ENCODE assay signal across 8 cellular contexts in the genomic region with DNA sequence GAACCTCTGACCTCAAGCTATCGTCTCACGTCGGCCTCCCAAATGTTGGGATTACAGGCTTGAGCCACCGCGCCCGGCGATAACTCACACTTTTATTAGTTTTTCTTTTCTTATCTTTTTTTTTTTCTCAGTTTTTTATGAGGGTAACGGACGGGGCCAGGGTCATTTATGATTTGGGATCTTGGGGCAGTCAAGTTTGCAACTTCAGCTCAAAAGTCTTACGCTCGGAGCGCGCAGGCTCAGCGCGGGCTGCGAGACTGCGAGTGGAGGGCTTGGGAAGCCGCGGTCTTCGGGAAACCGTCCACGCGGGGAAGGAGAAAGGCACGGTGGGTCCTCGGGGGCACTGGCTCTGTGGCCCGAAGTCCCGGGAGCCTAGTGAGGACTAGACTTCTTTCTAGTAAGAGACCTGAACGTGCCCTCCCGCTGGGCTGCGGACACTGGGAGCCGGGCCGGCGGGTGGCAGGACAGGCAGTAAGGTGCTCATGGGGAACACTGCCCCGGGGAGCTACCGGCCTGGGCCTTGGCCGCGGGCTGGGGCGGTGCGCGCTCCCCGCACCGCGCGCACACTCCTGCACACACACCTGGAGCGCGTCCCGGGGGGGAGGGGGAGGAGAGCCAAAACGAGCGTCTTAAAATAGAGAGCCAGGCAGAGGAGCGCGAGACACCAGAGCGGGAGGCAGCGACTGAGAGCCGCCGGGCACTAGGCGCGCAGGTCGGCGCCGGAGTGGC. TPM values are rescaled to one million over a fixed set of nuclear protein-coding genes. Genes with fewer than 3 reads are reported as not detected.
DNase-seq lines count a peak whose midpoint lies in the region; ATAC-seq lines count a peak whose summit lies in the region.

No MANE protein-coding gene starts in this region.

- H3K4me1 Mint-ChIP-seq in activated naive CD4-positive, alpha-beta T cell treated with anti-CD3 and anti-CD28 coated beads, Interleukin-2, amount 10 ng/mL, durations not matched to agents 7 days and 5 days = peaks cover 29% of the 10 kb centered on the region
- peaks cover 38% of the 10 kb centered on the region for H3K4me1 Mint-ChIP-seq in activated T-helper 1 cell treated with anti-CD3 and anti-CD28 coated beads, Interleukin-12 subunit alpha, Interleukin-12 subunit beta, Interleukin-2, Interleukin-4 antibody, amounts not matched to agents 30 ng/mL and 10 ng/mL and 1 ng/mL, durations not matched to agents 14 hours and 24 hours and 36 hours (ENCODE audit: low read depth)

- H3K36me3 Mint-ChIP-seq in activated naive CD4-positive, alpha-beta T cell treated with anti-CD3 and anti-CD28 coated beads, Interleukin-2, amount 10 ng/mL, durations not matched to agents 7 days and 5 days = no peaks in the 10 kb centered on the region
- peaks cover 4% of the 10 kb centered on the region for H3K36me3 Mint-ChIP-seq in activated T-helper 1 cell treated with anti-CD3 and anti-CD28 coated beads, Interleukin-12 subunit alpha, Interleukin-12 subunit beta, Interleukin-2, Interleukin-4 antibody, amounts not matched to agents 30 ng/mL and 10 ng/mL and 1 ng/mL, durations not matched to agents 14 hours and 24 hours and 36 hours (ENCODE audit: low read depth)

- CTCF ChIA-PET in activated naive CD4-positive, alpha-beta T cell treated with anti-CD3 and anti-CD28 coated beads, Interleukin-2, amount 10 ng/mL, durations not matched to agents 7 days and 5 days (lab: Charles Lee) = interaction anchor here (0.6 to 2.8 kb wide), 14 partner anchors 10 to 375 kb away, joined by 3 to 23 read pairs (median 4); no protein-coding TSS in a partner anchor

- H3K4me3 Mint-ChIP-seq in activated naive CD4-positive, alpha-beta T cell treated with anti-CD3 and anti-CD28 coated beads, Interleukin-2, amount 10 ng/mL, durations not matched to agents 7 days and 5 days = peak overlapping the region; percentile 59
- H3K4me3 Mint-ChIP-seq in activated T-helper 1 cell treated with anti-CD3 and anti-CD28 coated beads, Interleukin-12 subunit alpha, Interleukin-12 subunit beta, Interleukin-2, Interleukin-4 antibody, amounts not matched to agents 30 ng/mL and 10 ng/mL and 1 ng/mL, durations not matched to agents 14 hours and 24 hours and 36 hours = peak overlapping the region; percentile 79

- peak; percentile 31 for DNase-seq in activated naive CD4-positive, alpha-beta T cell treated with anti-CD3 and anti-CD28 coated beads, Interleukin-2, amount 10 ng/mL, durations not matched to agents 7 days and 5 days
- DNase-seq in activated naive CD4-positive, alpha-beta T cell treated with anti-CD3 and anti-CD28 coated beads, Interleukin-2, amount 50 U/mL, for 16 hours = no peak
- DNase-seq in activated T-helper 1 cell treated with anti-CD3 and anti-CD28 coated beads, Interleukin-12 subunit alpha, Interleukin-12 subunit beta, Interleukin-2, Interleukin-4 antibody, amounts not matched to agents 30 ng/mL and 10 ng/mL and 1 ng/mL, durations not matched to agents 14 hours and 24 hours and 36 hours (ENCODE audit: low spot score) = no peak
- peak; percentile 52 for DNase-seq in iPS-NIHi11 (ENCODE audit: low spot score)
- peak; percentile 40 for DNase-seq in stimulated activated CD8-positive, alpha-beta memory T cell treated with anti-CD3 and anti-CD28 coated beads, Interleukin-4, amount 100 ng/mL, for 48 hours

- H3K27me3 Mint-ChIP-seq in activated naive CD4-positive, alpha-beta T cell treated with anti-CD3 and anti-CD28 coated beads, Interleukin-2, amount 10 ng/mL, durations not matched to agents 7 days and 5 days = peaks cover 82% of the 10 kb centered on the region
- peaks cover 68% of the 10 kb centered on the region for H3K27me3 Mint-ChIP-seq in activated T-helper 1 cell treated with anti-CD3 and anti-CD28 coated beads, Interleukin-12 subunit alpha, Interleukin-12 subunit beta, Interleukin-2, Interleukin-4 antibody, amounts not matched to agents 30 ng/mL and 10 ng/mL and 1 ng/mL, durations not matched to agents 14 hours and 24 hours and 36 hours (ENCODE audit: insufficient read depth)

- intact Hi-C loops in activated T-helper 1 cell treated with anti-CD3 and anti-CD28 coated beads, Interleukin-12 subunit alpha, Interleukin-12 subunit beta, Interleukin-2, Interleukin-4 antibody, amounts not matched to agents 30 ng/mL and 10 ng/mL and 1 ng/mL, durations not matched to agents 14 hours and 24 hours and 36 hours (cut with micrococcal nuclease) = loop anchor here (5.0 kb wide), 1 partner anchor 72 kb away; no protein-coding TSS in a partner anchor

- H3K9me3 Mint-ChIP-seq in activated naive CD4-positive, alpha-beta T cell treated with anti-CD3 and anti-CD28 coated beads, Interleukin-2, amount 10 ng/mL, durations not matched to agents 7 days and 5 days = no peaks in the 10 kb centered on the region
- H3K9me3 Mint-ChIP-seq in activated T-helper 1 cell treated with anti-CD3 and anti-CD28 coated beads, Interleukin-12 subunit alpha, Interleukin-12 subunit beta, Interleukin-2, Interleukin-4 antibody, amounts not matched to agents 30 ng/mL and 10 ng/mL and 1 ng/mL, durations not matched to agents 14 hours and 24 hours and 36 hours = no peaks in the 10 kb centered on the region

- no peak overlapping the region for H3K27ac Mint-ChIP-seq in activated naive CD4-positive, alpha-beta T cell treated with anti-CD3 and anti-CD28 coated beads, Interleukin-2, amount 10 ng/mL, durations not matched to agents 7 days and 5 days
- peak overlapping the region; percentile 20 for H3K27ac Mint-ChIP-seq in activated T-helper 1 cell treated with anti-CD3 and anti-CD28 coated beads, Interleukin-12 subunit alpha, Interleukin-12 subunit beta, Interleukin-2, Interleukin-4 antibody, amounts not matched to agents 30 ng/mL and 10 ng/mL and 1 ng/mL, durations not matched to agents 14 hours and 24 hours and 36 hours

- no peak for ATAC-seq in HG03521 (IDR thresholded peaks at IDR 0.05; ENCODE audit: unreplicated experiment)
- ATAC-seq in GM18502 (IDR thresholded peaks at IDR 0.05; ENCODE audit: poor library complexity, unreplicated experiment) = no peak
- ATAC-seq in GM18870 (IDR thresholded peaks at IDR 0.05; ENCODE audit: unreplicated experiment) = no peak

RNA-seq across cellular contexts. Expression of a gene that starts 0.5 kb away (rescaled TPM):
- 8.8 and 9.1 TPM in 2 replicates for total RNA-seq in activated T-helper 1 cell treated with anti-CD3 and anti-CD28 coated beads, Interleukin-12 subunit alpha, Interleukin-12 subunit beta, Interleukin-2, Interleukin-4 antibody, amounts not matched to agents 30 ng/mL and 10 ng/mL and 1 ng/mL, durations not matched to agents 14 hours and 24 hours and 36 hours

Comparison
In these comparisons a context has a peak if more than half of its experiments do, and no peak if none do; other contexts are left out.
1. DNase-seq: peak in activated naive CD4-positive, alpha-beta T cell treated with anti-CD3 and anti-CD28 coated beads, Interleukin-2, amount 10 ng/mL, durations not matched to agents 7 days and 5 days (single experiment), iPS-NIHi11 (single experiment) and stimulated activated CD8-positive, alpha-beta memory T cell treated with anti-CD3 and anti-CD28 coated beads, Interleukin-4, amount 100 ng/mL, for 48 hours (single experiment); none in activated naive CD4-positive, alpha-beta T cell treated with anti-CD3 and anti-CD28 coated beads, Interleukin-2, amount 50 U/mL, for 16 hours (single experiment) and activated T-helper 1 cell treated with anti-CD3 and anti-CD28 coated beads, Interleukin-12 subunit alpha, Interleukin-12 subunit beta, Interleukin-2, Interleukin-4 antibody, amounts not matched to agents 30 ng/mL and 10 ng/mL and 1 ng/mL, durations not matched to agents 14 hours and 24 hours and 36 hours (single experiment).